In genomic region chr17:73998246-73999220, GRCh38 we compare ENCODE assay signal across 8 cellular contexts.
DNase-seq lines count a peak whose midpoint lies in the region; ATAC-seq and TF ChIP-seq lines count a peak whose summit lies in the region.

No MANE protein-coding gene starts in this region.

- intact Hi-C loops in stomach (cut with DNase I; ENCODE audit: low total_unique reads), result no loop called here

- peaks cover 2% of the 10 kb centered on the region for H3K4me1 Mint-ChIP-seq in activated CD4-positive, alpha-beta T cell treated with anti-CD3 and anti-CD28 coated beads, Interleukin-2, amount 10 ng/mL, durations not matched to agents 7 days and 5 days
- H3K4me1 Mint-ChIP-seq in natural killer cell treated with Interleukin-12 subunit alpha and Interleukin-12 subunit beta and Interleukin-15 and Interleukin-18, amount 100 ng/mL, for 72 hours (ENCODE audit: low read depth in 2 of 2), result peaks cover 0 to 4% of the 10 kb centered on the region in 2 donors

- peak; percentile 66 for ATAC-seq in GM21528 (IDR thresholded peaks at IDR 0.05; ENCODE audit: low FRiP score, unreplicated experiment)
- ATAC-seq in natural killer cell treated with Interleukin-12 subunit alpha and Interleukin-12 subunit beta and Interleukin-15 and Interleukin-18, amount 100 ng/mL, for 72 hours, result peak; percentile 70 to 73

- no peaks in the 10 kb centered on the region for H3K9me3 ChIP-seq in stomach

- peaks cover 0 to 6% (median 0%) of the 10 kb centered on the region in 4 donors for H3K4me1 ChIP-seq in stomach

- WGBS in stomach, 5 donors, result 17 to 23% (median 20%) methylated on average over 19 to 20 of the region's 20 CpGs

- H3K4me3 ChIP-seq in stomach, result no peak overlapping the region

- H3K36me3 Mint-ChIP-seq in activated CD4-positive, alpha-beta T cell treated with anti-CD3 and anti-CD28 coated beads, Interleukin-2, amount 10 ng/mL, durations not matched to agents 7 days and 5 days (ENCODE audit: low read depth), result no peaks in the 10 kb centered on the region
- H3K36me3 Mint-ChIP-seq in natural killer cell treated with Interleukin-12 subunit alpha and Interleukin-12 subunit beta and Interleukin-15 and Interleukin-18, amount 100 ng/mL, for 72 hours, result no peaks in the 10 kb centered on the region

- no peak for TF ChIP-seq POLR2A in stomach (IDR thresholded peaks at IDR 0.05)

- TF ChIP-seq EP300 in stomach (IDR thresholded peaks at IDR 0.05), result no peak

- H3K27me3 ChIP-seq in stomach, result peaks cover 0 to 54% (median 9%) of the 10 kb centered on the region in 3 donors

- no peaks in the 10 kb centered on the region for H3K36me3 ChIP-seq in stomach

- H3K27me3 Mint-ChIP-seq in activated CD4-positive, alpha-beta T cell treated with anti-CD3 and anti-CD28 coated beads, Interleukin-2, amount 10 ng/mL, durations not matched to agents 7 days and 5 days, result peaks cover 15% of the 10 kb centered on the region
- H3K27me3 Mint-ChIP-seq in natural killer cell treated with Interleukin-12 subunit alpha and Interleukin-12 subunit beta and Interleukin-15 and Interleukin-18, amount 100 ng/mL, for 72 hours, result peaks cover 3 to 16% of the 10 kb centered on the region in 2 donors

- TF ChIP-seq CTCF in C4-2B (conservative IDR thresholded peaks at IDR 0.05), result peak; percentile 94
- peak in 5 of 7 experiments; percentile 40 to 68 (median 57) for TF ChIP-seq CTCF in stomach (IDR thresholded peaks at IDR 0.05)

- H3K9me3 Mint-ChIP-seq in activated CD4-positive, alpha-beta T cell treated with anti-CD3 and anti-CD28 coated beads, Interleukin-2, amount 10 ng/mL, durations not matched to agents 7 days and 5 days, result no peaks in the 10 kb centered on the region
- no peaks in the 10 kb centered on the region for H3K9me3 Mint-ChIP-seq in natural killer cell treated with Interleukin-12 subunit alpha and Interleukin-12 subunit beta and Interleukin-15 and Interleukin-18, amount 100 ng/mL, for 72 hours

- DNase-seq in NCI-H2081 (lab: John Stamatoyannopoulos, UW) (peak; percentile 69 to 78), ecto neural progenitor cell (ENCODE audit: low spot score) (peak; percentile 81), stomach (peak; percentile 70), superior temporal gyrus (ENCODE audit: extremely low spot score) (no peak)
- peak; percentile 73 for DNase-seq in activated CD4-positive, alpha-beta T cell treated with anti-CD3 and anti-CD28 coated beads, Interleukin-2, amount 10 ng/mL, durations not matched to agents 7 days and 5 days
- DNase-seq in natural killer cell treated with Interleukin-12 subunit alpha and Interleukin-12 subunit beta and Interleukin-15 and Interleukin-18, amount 100 ng/mL, for 72 hours (ENCODE audit: low spot score), result no peak

- H3K27ac ChIP-seq in C4-2B (no peak overlapping the region), stomach (no peak overlapping the region)

- no peak overlapping the region for H3K27ac Mint-ChIP-seq in activated CD4-positive, alpha-beta T cell treated with anti-CD3 and anti-CD28 coated beads, Interleukin-2, amount 10 ng/mL, durations not matched to agents 7 days and 5 days
- H3K27ac Mint-ChIP-seq in natural killer cell treated with Interleukin-12 subunit alpha and Interleukin-12 subunit beta and Interleukin-15 and Interleukin-18, amount 100 ng/mL, for 72 hours, result no peak overlapping the region

- H3K4me3 Mint-ChIP-seq in activated CD4-positive, alpha-beta T cell treated with anti-CD3 and anti-CD28 coated beads, Interleukin-2, amount 10 ng/mL, durations not matched to agents 7 days and 5 days, result no peak overlapping the region
- no peak overlapping the region for H3K4me3 Mint-ChIP-seq in natural killer cell treated with Interleukin-12 subunit alpha and Interleukin-12 subunit beta and Interleukin-15 and Interleukin-18, amount 100 ng/mL, for 72 hours

- POLR2A ChIA-PET in activated CD4-positive, alpha-beta T cell treated with anti-CD3 and anti-CD28 coated beads, Interleukin-2, amount 10 ng/mL, durations not matched to agents 7 days and 5 days (lab: Charles Lee), result interaction anchor here (0.6 kb wide), 1 partner anchor 421 kb away, joined by 3 read pairs; no protein-coding TSS in a partner anchor

- CTCF ChIA-PET in activated CD4-positive, alpha-beta T cell treated with anti-CD3 and anti-CD28 coated beads, Interleukin-2, amount 10 ng/mL, durations not matched to agents 7 days and 5 days (lab: Charles Lee), result interaction anchor here (1.0 to 2.2 kb wide), 3 partner anchors 10 to 569 kb away, joined by 3 to 5 read pairs (median 5); no protein-coding TSS in a partner anchor

Comparison
In these comparisons a context has a peak if more than half of its experiments do, and no peak if none do; other contexts are left out.
1. DNase-seq: peak in NCI-H2081 (2 of 2), activated CD4-positive, alpha-beta T cell treated with anti-CD3 and anti-CD28 coated beads, Interleukin-2, amount 10 ng/mL, durations not matched to agents 7 days and 5 days (single experiment), ecto neural progenitor cell (single experiment) and stomach (single experiment); none in natural killer cell treated with Interleukin-12 subunit alpha and Interleukin-12 subunit beta and Interleukin-15 and Interleukin-18, amount 100 ng/mL, for 72 hours (single experiment) and superior temporal gyrus (single experiment).